In the genomic region with DNA sequence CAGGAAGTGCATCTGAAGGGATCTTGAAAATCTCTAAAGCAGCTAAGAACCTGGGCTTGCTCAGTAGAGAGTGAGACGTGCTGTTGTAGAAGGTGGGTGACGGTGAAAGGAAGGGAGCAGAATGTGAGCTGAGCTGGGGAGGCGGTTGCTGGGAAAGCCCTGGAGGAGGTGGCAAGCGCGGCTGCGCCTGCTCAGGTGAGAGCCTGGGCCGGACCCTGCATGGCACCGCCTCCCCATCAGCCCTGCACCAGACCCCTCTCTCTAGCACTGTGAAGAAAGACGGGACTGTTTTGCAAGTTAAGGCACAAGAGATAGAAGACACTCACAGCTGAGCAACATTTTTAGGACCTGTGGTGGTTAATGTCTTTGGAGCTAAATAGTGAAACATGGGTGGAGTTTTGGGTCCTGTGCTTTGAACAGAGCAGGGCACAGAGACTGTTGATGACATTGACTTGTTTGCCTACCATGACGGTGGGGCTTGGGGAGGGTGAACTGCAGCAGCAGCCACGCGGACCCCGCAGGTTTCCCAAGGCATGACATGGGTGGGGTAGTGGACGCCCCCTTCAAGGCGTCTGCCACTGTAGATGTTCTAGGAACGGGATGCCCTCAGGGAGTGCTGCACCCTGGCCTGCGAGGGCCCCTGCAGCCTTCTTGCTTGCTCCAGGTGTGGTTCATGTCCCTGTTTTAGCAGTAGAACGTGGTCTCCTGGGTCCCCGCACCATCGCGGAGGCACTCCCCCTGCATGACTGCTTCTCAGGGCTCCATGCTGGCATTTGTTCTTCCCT, we compare ENCODE assay signal across 23 cellular contexts.
"Had no signal": no experiment of that assay in that cellular context is flagged by ENCODE, and none has a peak within 500 bp of the region (broad histone marks: within the 10 kb centered on the region; RNA-seq: fewer than 3 reads in every experiment).

No MANE protein-coding gene starts in this region.

- H3K4me3 Mint-ChIP-seq: dendritic cell treated with granulocyte-macrophage colony-stimulating factor and Interleukin-4, amounts not matched to agents 40 ng/mL and 50 ng/mL, for 4 days; effector memory CD8-positive, alpha-beta T cell; naive thymus-derived CD4-positive, alpha-beta T cell; neural crest cell; stimulated activated memory B cell treated with anti-CD40 and anti-IgM and Interleukin-4, amounts not matched to agents 10 μg/mL and 1 μg/mL and 100 μg/mL, for 72 hours had no signal

- H3K36me3 Mint-ChIP-seq: naive thymus-derived CD4-positive, alpha-beta T cell; stimulated activated memory B cell treated with anti-CD40 and anti-IgM and Interleukin-4, amounts not matched to agents 10 μg/mL and 1 μg/mL and 100 μg/mL, for 72 hours had no signal

- FAIRE-seq: colon had no signal

- H3K4me1 ChIP-seq: esophagus squamous epithelium, gastroesophageal sphincter, psoas muscle, uterus had no signal

- H3K9me3 ChIP-seq: esophagus squamous epithelium, gastroesophageal sphincter, psoas muscle, spleen, upper lobe of left lung, uterus had no signal

- H3K9me3 Mint-ChIP-seq: dendritic cell treated with granulocyte-macrophage colony-stimulating factor and Interleukin-4, amounts not matched to agents 40 ng/mL and 50 ng/mL, for 4 days; effector memory CD8-positive, alpha-beta T cell; neural crest cell; stimulated activated memory B cell treated with anti-CD40 and anti-IgM and Interleukin-4, amounts not matched to agents 10 μg/mL and 1 μg/mL and 100 μg/mL, for 72 hours had no signal

- DNase-seq: effector memory CD8-positive, alpha-beta T cell; esophagus squamous epithelium; foreskin fibroblast; glutamatergic neuron; mammary epithelial cell; naive thymus-derived CD4-positive, alpha-beta T cell; occipital lobe; psoas muscle; retina; spleen; stimulated activated CD4-positive, alpha-beta T cell treated with anti-CD3 and anti-CD28 coated beads, Interleukin-15, amount 100 ng/mL, for 24 hours; stimulated activated CD4-positive, alpha-beta T cell treated with anti-CD3 and anti-CD28 coated beads, Interleukin-1b, Interleukin-23, amount 100 ng/mL, for 48 hours; stimulated activated CD4-positive, alpha-beta T cell treated with anti-CD3 and anti-CD28 coated beads, Interleukin-4, amount 100 ng/mL, for 24 hours; uterus had no signal

- ATAC-seq: effector memory CD8-positive, alpha-beta T cell; gastroesophageal sphincter; left lobe of liver; naive thymus-derived CD4-positive, alpha-beta T cell; psoas muscle; sciatic nerve; stimulated activated memory B cell treated with anti-CD40 and anti-IgM and Interleukin-4, amounts not matched to agents 10 μg/mL and 1 μg/mL and 100 μg/mL, for 72 hours had no signal

- H3K27me3 ChIP-seq: esophagus squamous epithelium, gastroesophageal sphincter, spleen, upper lobe of left lung, uterus had no signal

- H3K27ac ChIP-seq: epithelial cell of prostate, esophagus squamous epithelium, gastroesophageal sphincter, psoas muscle, upper lobe of left lung, uterus had no signal

- H3K36me3 ChIP-seq: esophagus squamous epithelium, gastroesophageal sphincter, spleen, upper lobe of left lung, uterus had no signal

- H3K27me3 Mint-ChIP-seq: dendritic cell treated with granulocyte-macrophage colony-stimulating factor and Interleukin-4, amounts not matched to agents 40 ng/mL and 50 ng/mL, for 4 days had no signal

- H3K4me1 Mint-ChIP-seq: stimulated activated memory B cell treated with anti-CD40 and anti-IgM and Interleukin-4, amounts not matched to agents 10 μg/mL and 1 μg/mL and 100 μg/mL, for 72 hours had no signal

- H3K4me3 ChIP-seq: esophagus squamous epithelium, gastroesophageal sphincter, psoas muscle, spleen, upper lobe of left lung, uterus had no signal

- H3K27ac Mint-ChIP-seq: dendritic cell treated with granulocyte-macrophage colony-stimulating factor and Interleukin-4, amounts not matched to agents 40 ng/mL and 50 ng/mL, for 4 days; effector memory CD8-positive, alpha-beta T cell; naive thymus-derived CD4-positive, alpha-beta T cell; stimulated activated memory B cell treated with anti-CD40 and anti-IgM and Interleukin-4, amounts not matched to agents 10 μg/mL and 1 μg/mL and 100 μg/mL, for 72 hours had no signal
